Comparison of ENCODE assay signal across 26 cellular contexts in genomic region chr1:162549001-162549400, GRCh38. TPM values are rescaled to one million over a fixed set of nuclear protein-coding genes. Genes with fewer than 3 reads are reported as not detected.
DNase-seq lines count a peak whose midpoint lies in the region; ATAC-seq, FAIRE-seq and TF ChIP-seq lines count a peak whose summit lies in the region.
"Had no signal": no experiment of that assay in that cellular context is flagged by ENCODE, and none has a peak within 500 bp of the region (broad histone marks: within the 10 kb centered on the region; RNA-seq: fewer than 3 reads in every experiment).

No MANE protein-coding gene starts in this region.

- H3K9me3 Mint-ChIP-seq in osteocyte (ENCODE audit: unreplicated experiment), result no peaks in the 10 kb centered on the region
- H3K9me3 Mint-ChIP-seq: IgD-negative memory B cell, neural progenitor cell had no signal

- H3K9me3 ChIP-seq in SJSA1 (replicated peaks) (no peaks in the 10 kb centered on the region), esophagus muscularis mucosa (no peaks in the 10 kb centered on the region), pancreas (no peaks in the 10 kb centered on the region), aorta (ENCODE audit: control insufficient read depth, low read length) (no peaks in the 10 kb centered on the region)

- H3K4me1 ChIP-seq in ACC112 (ENCODE audit: control insufficient read depth, insufficient read depth, low read length, unreplicated experiment) (peaks cover 26% of the 10 kb centered on the region), SJSA1 (replicated peaks) (peaks cover 17% of the 10 kb centered on the region), esophagus muscularis mucosa (peaks cover 0 to 35% (median 25%) of the 10 kb centered on the region in 4 donors), pancreas (no peaks in the 10 kb centered on the region), aorta (ENCODE audit: control insufficient read depth in 1 of 2, insufficient read depth in 2 of 2, low read length in 2 of 2) (no peaks in the 10 kb centered on the region)
- H3K4me1 ChIP-seq: neural progenitor cell, spleen had no signal

- H2AFZ ChIP-seq in ACC112 (ENCODE audit: low read length, unreplicated experiment), result peak overlapping the region; percentile 61
- H2AFZ ChIP-seq: neural progenitor cell had no signal

- FAIRE-seq in pancreas (lab: Jason Lieb, UNC), result no peak
- FAIRE-seq: A204.1, G401.6, urothelium cell line had no signal

- no peaks in the 10 kb centered on the region for H3K79me2 ChIP-seq in ACC112 (ENCODE audit: control insufficient read depth, insufficient read depth, low read length, unreplicated experiment)

- H3K27ac ChIP-seq in ACC112 (ENCODE audit: low read depth, low read length), result peak overlapping the region; percentile 68; the same call in 1 of the 2 replicates
- peak overlapping the region; percentile 82 for H3K27ac ChIP-seq in SJSA1
- H3K27ac ChIP-seq in esophagus muscularis mucosa (replicated peaks in 1 of 4), result peak overlapping the region; percentile 75 to 86 (median 78)
- no peak overlapping the region for H3K27ac ChIP-seq in pancreas
- H3K27ac ChIP-seq in aorta (ENCODE audit: low read depth in 1 of 2, low read length in 2 of 2), result no peak overlapping the region
- H3K27ac ChIP-seq: BLaER1, cardiac muscle cell, neural progenitor cell, spleen had no signal

- no peak overlapping the region for H3K4me3 Mint-ChIP-seq in osteocyte (ENCODE audit: unreplicated experiment)
- H3K4me3 Mint-ChIP-seq: IgD-negative memory B cell, neural progenitor cell had no signal

- H3K27me3 ChIP-seq in ACC112 (ENCODE audit: insufficient read depth, low read length) (no peaks in the 10 kb centered on the region), SJSA1 (replicated peaks) (no peaks in the 10 kb centered on the region), esophagus muscularis mucosa (no peaks in the 10 kb centered on the region), pancreas (no peaks in the 10 kb centered on the region), aorta (ENCODE audit: control insufficient read depth in 1 of 2, insufficient read depth in 2 of 2, low read length in 1 of 2) (no peaks in the 10 kb centered on the region)
- H3K27me3 ChIP-seq: BLaER1, cardiac muscle cell, dorsolateral prefrontal cortex, neural progenitor cell, spleen had no signal

- no peak for TF ChIP-seq CTCF in esophagus muscularis mucosa (IDR thresholded peaks at IDR 0.05)
- TF ChIP-seq CTCF in osteocyte (IDR thresholded peaks at IDR 0.05), result no peak
- TF ChIP-seq CTCF in pancreas (IDR thresholded peaks at IDR 0.05), result no peak

- H3K27ac Mint-ChIP-seq in osteocyte (ENCODE audit: unreplicated experiment), result peak overlapping the region; percentile 5
- H3K27ac Mint-ChIP-seq: neural progenitor cell had no signal

- no peaks in the 10 kb centered on the region for H3K27me3 Mint-ChIP-seq in osteocyte (ENCODE audit: unreplicated experiment)
- H3K27me3 Mint-ChIP-seq: IgD-negative memory B cell had no signal

- no peak for TF ChIP-seq POLR2A in esophagus muscularis mucosa (IDR thresholded peaks at IDR 0.05; ENCODE audit: low read depth)

- DNase-seq in SJSA1 (ENCODE audit: low read depth in 1 of 2, low spot score in 2 of 2), result peak in 1 of 2 experiments; percentile 28
- DNase-seq in esophagus muscularis mucosa (ENCODE audit: extremely low spot score), result no peak
- no peak for DNase-seq in osteocyte (ENCODE audit: extremely low spot score, unreplicated experiment)
- no peak for DNase-seq in pancreas
- no peak for DNase-seq in aorta
- no peak for DNase-seq in DMS53 treated with DMSO at 0.1 percent for 48 hours (lab: John Stamatoyannopoulos, UW; ENCODE audit: unreplicated experiment)
- DNase-seq: activated CD4-positive, alpha-beta T cell treated with anti-CD3 and anti-CD28 coated beads, Interleukin-2, amount 50 U/mL, for 4 hours; activated CD8-positive, alpha-beta memory T cell treated with anti-CD3 and anti-CD28 coated beads, Interleukin-2, amount 50 U/mL, for 48 hours; activated effector memory CD4-positive, alpha-beta T cell treated with anti-CD3 and anti-CD28 coated beads, Interleukin-2, amount 50 U/mL, for 16 hours; dorsolateral prefrontal cortex; left colon; NCI-H2171; NCI-H69; SIG-M5; spleen; stimulated activated CD4-positive, alpha-beta T cell treated with anti-CD3 and anti-CD28 coated beads, Interleukin-4, amount 100 ng/mL, for 4 hours; T-helper 2 cell had no signal

- no peak for TF ChIP-seq EP300 in esophagus muscularis mucosa (IDR thresholded peaks at IDR 0.05)

- ATAC-seq in pancreas (no peak), HG03354 (IDR thresholded peaks at IDR 0.05; ENCODE audit: poor library complexity, severe bottlenecking, unreplicated experiment) (no peak), aorta (ENCODE audit: low FRiP score) (no peak)

- H3K4me3 ChIP-seq in ACC112 (ENCODE audit: low read depth, low read length) (no peak overlapping the region), SJSA1 (no peak overlapping the region), esophagus muscularis mucosa (no peak overlapping the region), pancreas (no peak overlapping the region), aorta (ENCODE audit: low read length in 2 of 2) (no peak overlapping the region)
- H3K4me3 ChIP-seq: BLaER1, cardiac muscle cell, dorsolateral prefrontal cortex, neural progenitor cell, spleen had no signal

- H3K4me1 Mint-ChIP-seq in osteocyte (ENCODE audit: unreplicated experiment), result peaks cover 7% of the 10 kb centered on the region
- H3K4me1 Mint-ChIP-seq: IgD-negative memory B cell, neural progenitor cell had no signal

- 51% methylated on average over 2 of the region's 2 CpGs for WGBS in esophagus muscularis mucosa
- WGBS in pancreas, 2 donors, result 66 to 92% methylated on average over 2 of the region's 2 CpGs
- 79 to 92% methylated on average over 2 of the region's 2 CpGs for WGBS in aorta, 2 donors

- no peaks in the 10 kb centered on the region for H3K36me3 Mint-ChIP-seq in osteocyte (ENCODE audit: unreplicated experiment)
- H3K36me3 Mint-ChIP-seq: IgD-negative memory B cell, neural progenitor cell had no signal

- H3K36me3 ChIP-seq in ACC112 (ENCODE audit: insufficient read depth, low read length) (no peaks in the 10 kb centered on the region), SJSA1 (no peaks in the 10 kb centered on the region), esophagus muscularis mucosa (no peaks in the 10 kb centered on the region), pancreas (no peaks in the 10 kb centered on the region), aorta (ENCODE audit: control insufficient read depth in 1 of 2, insufficient read depth in 2 of 2, low read length in 1 of 2) (no peaks in the 10 kb centered on the region)
- H3K36me3 ChIP-seq: BLaER1, cardiac muscle cell, neural progenitor cell, spleen had no signal

- intact Hi-C loops in esophagus muscularis mucosa (cut with DNase I), result no loop called here
- intact Hi-C loops in pancreas (cut with DNase I), result no loop called here
- intact Hi-C loops in aorta (cut with DNase I), result no loop called here

RNA-seq across cellular contexts. Expression of gene UAP1, which starts 12.5 kb away (rescaled TPM):
- total RNA-seq in SJSA1 (2014; rRNA removed; shearing (Covaris generic)), result 159 and 168 TPM in 2 replicates
- total RNA-seq in esophagus muscularis mucosa (100 to 1,000 TPM in 1 of 4 donors, 10 to 100 TPM in 3; 51.5 to 246 (median 61.8) TPM), osteocyte (30.7 and 31.6 TPM in 2 replicates), pancreas (10 to 100 TPM; 42.0 to 53.8 (median 47.5) TPM), aorta (100 to 1,000 TPM; 101 to 138 TPM)
- polyA plus RNA-seq in pancreas (10 to 100 TPM; 38.7 to 47.3 TPM), aorta (10 to 100 TPM; 32.2 to 45.2 TPM)

RNA-seq across cellular contexts. Expression of gene UHMK1, which starts 51.4 kb away (rescaled TPM):
- 133 and 177 TPM in 2 replicates for total RNA-seq in SJSA1 (2014; rRNA removed; shearing (Covaris generic))
- total RNA-seq in esophagus muscularis mucosa, result 10 to 100 TPM; 25.3 to 34.4 (median 30.6) TPM
- total RNA-seq in osteocyte, result 29.3 and 30.9 TPM in 2 replicates
- 10 to 100 TPM in 4 of 6 donors, 1 to 10 TPM in 2; 8.5 to 19.0 (median 11.9) TPM for total RNA-seq in pancreas
- polyA plus RNA-seq in pancreas, result 1 to 10 TPM; 4.3 to 9.1 TPM
- total RNA-seq in aorta, result 10 to 100 TPM; 28.0 to 29.6 TPM
- polyA plus RNA-seq in aorta, result 10 to 100 TPM in 1 of 2 donors, 1 to 10 TPM in 1; 8.7 to 14.7 TPM

Comparison
In these comparisons a context has a peak if more than half of its experiments do, and no peak if none do; other contexts are left out.
1. H3K27ac ChIP-seq: peak in ACC112 (single experiment), SJSA1 (single experiment) and esophagus muscularis mucosa (4 of 4); none in pancreas (0 of 4) and aorta (0 of 2).